In the genomic region with DNA sequence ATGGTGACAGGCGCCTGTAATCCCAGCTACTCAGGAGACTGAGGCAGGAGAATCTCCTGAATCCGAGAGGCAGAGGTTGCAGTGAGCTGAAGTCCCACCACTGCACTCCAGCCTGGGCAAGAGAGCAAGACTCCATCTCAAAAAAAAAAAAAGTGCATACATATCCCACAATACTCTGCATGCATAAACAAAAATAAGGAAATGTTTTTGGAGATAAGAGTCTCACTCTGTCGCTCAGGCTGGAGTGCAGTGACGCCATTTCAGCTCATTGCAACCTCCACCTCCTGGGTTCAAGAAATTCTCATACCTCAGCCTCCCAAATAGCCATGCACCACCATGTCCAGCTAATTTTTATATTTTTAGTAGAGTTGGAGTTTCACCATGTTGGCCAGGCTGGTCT, we compare ENCODE assay signal across 2 cellular contexts.
TF ChIP-seq lines count a peak whose summit lies in the region.

No MANE protein-coding gene starts in this region.

TF ChIP-seq in HEK293, 187 proteins besides CTCF, POLR2A, EP300 and RAD21:
- 0 out of 2 replicates have a peak, but pooled peaks have one; percentile 37 for TF ChIP-seq ZNF121 (tag by site-specific recombination; IDR thresholded peaks at IDR 0.05)

TF ChIP-seq in K562, 482 proteins besides CTCF, POLR2A, EP300 and RAD21:
- TF ChIP-seq PKNOX1 (IDR thresholded peaks at IDR 0.05), result peak; percentile 62
- peak; percentile 66; the same call in 1 of the 2 replicates for TF ChIP-seq ZNF384 (IDR thresholded peaks at IDR 0.05; ENCODE audit: low read depth, low read length)
